In genomic region chr15:25556136-25556535, GRCh38 we compare ENCODE assay signal across 26 cellular contexts.
"Had no signal": no experiment of that assay in that cellular context is flagged by ENCODE, and none has a peak within 500 bp of the region (broad histone marks: within the 10 kb centered on the region; RNA-seq: fewer than 3 reads in every experiment).

No MANE protein-coding gene starts in this region.

- H3K27me3 ChIP-seq: neural progenitor cell, ovary, right atrium auricular region, right lobe of liver, testis, thyroid gland, transverse colon, upper lobe of left lung had no signal

- H3K4me3 Mint-ChIP-seq: mesothelial cell of epicardium; naive B cell; natural killer cell; nephron progenitor cell; neural progenitor cell; stimulated activated memory B cell treated with anti-CD40 and anti-IgM and Interleukin-4, amounts not matched to agents 10 μg/mL and 1 μg/mL and 100 μg/mL, for 72 hours; stimulated activated naive CD8-positive, alpha-beta T cell treated with anti-CD3 and anti-CD28 coated beads, Interleukin-15, amount 100 ng/mL, for 72 hours had no signal

- H3K9ac ChIP-seq: neural progenitor cell had no signal

- DNase-seq: hypothalamus; islet precursor cell; left ventricle myocardium inferior; mesendoderm; naive B cell; natural killer cell; nephron progenitor cell; ovary; right lobe of liver; stimulated activated CD4-positive, alpha-beta T cell treated with anti-CD3 and anti-CD28 coated beads, Interleukin-1b, Interleukin-23, amount 100 ng/mL, for 48 hours; stimulated activated CD4-positive, alpha-beta T cell treated with anti-CD3 and anti-CD28 coated beads, Interleukin-2, amount 100 ng/mL, for 48 hours; stimulated activated CD4-positive, alpha-beta T cell treated with anti-CD3 and anti-CD28 coated beads, Interleukin-4, amount 100 ng/mL, for 4 hours; stimulated activated CD8-positive, alpha-beta memory T cell treated with anti-CD3 and anti-CD28 coated beads, Interleukin-4, amount 100 ng/mL, for 48 hours; stimulated activated naive CD4-positive, alpha-beta T cell treated with Interleukin-2 at 50 U/mL for 16 hours; stimulated activated naive CD8-positive, alpha-beta T cell treated with anti-CD3 and anti-CD28 coated beads, Interleukin-15, amount 100 ng/mL, for 72 hours; testis; thyroid gland; transverse colon had no signal

- H3K9me3 ChIP-seq: left ventricle myocardium inferior, ovary, right atrium auricular region, right lobe of liver, testis, thyroid gland, transverse colon, upper lobe of left lung had no signal

- H3K27me3 Mint-ChIP-seq: naive B cell; stimulated activated memory B cell treated with anti-CD40 and anti-IgM and Interleukin-4, amounts not matched to agents 10 μg/mL and 1 μg/mL and 100 μg/mL, for 72 hours had no signal

- H2AFZ ChIP-seq: neural progenitor cell had no signal

- H3K36me3 ChIP-seq: left ventricle myocardium inferior, neural progenitor cell, ovary, right atrium auricular region, right lobe of liver, thyroid gland, transverse colon, upper lobe of left lung had no signal

- H3K36me3 Mint-ChIP-seq: mesothelial cell of epicardium; natural killer cell; neural progenitor cell; stimulated activated memory B cell treated with anti-CD40 and anti-IgM and Interleukin-4, amounts not matched to agents 10 μg/mL and 1 μg/mL and 100 μg/mL, for 72 hours had no signal

- H3K4me3 ChIP-seq: left ventricle myocardium inferior, lung, neural progenitor cell, ovary, right atrium auricular region, right lobe of liver, smooth muscle cell, testis, thyroid gland, transverse colon, upper lobe of left lung had no signal

- H3K9me3 Mint-ChIP-seq: mesothelial cell of epicardium, neural progenitor cell had no signal

- H3K4me1 ChIP-seq: left ventricle myocardium inferior, right atrium auricular region, right lobe of liver, testis, thyroid gland, transverse colon, upper lobe of left lung had no signal

- H3K4me2 ChIP-seq: neural progenitor cell, smooth muscle cell had no signal

- H3K4me1 Mint-ChIP-seq: mesothelial cell of epicardium; natural killer cell; nephron progenitor cell; neural progenitor cell; stimulated activated memory B cell treated with anti-CD40 and anti-IgM and Interleukin-4, amounts not matched to agents 10 μg/mL and 1 μg/mL and 100 μg/mL, for 72 hours; stimulated activated naive CD8-positive, alpha-beta T cell treated with anti-CD3 and anti-CD28 coated beads, Interleukin-15, amount 100 ng/mL, for 72 hours had no signal

- ATAC-seq: natural killer cell; right lobe of liver; stimulated activated memory B cell treated with anti-CD40 and anti-IgM and Interleukin-4, amounts not matched to agents 10 μg/mL and 1 μg/mL and 100 μg/mL, for 72 hours; stimulated activated naive CD8-positive, alpha-beta T cell treated with anti-CD3 and anti-CD28 coated beads, Interleukin-15, amount 100 ng/mL, for 72 hours had no signal

- H3K27ac Mint-ChIP-seq: mesothelial cell of epicardium; naive B cell; natural killer cell; nephron progenitor cell; neural progenitor cell; progenitor cell of endocrine pancreas; stimulated activated memory B cell treated with anti-CD40 and anti-IgM and Interleukin-4, amounts not matched to agents 10 μg/mL and 1 μg/mL and 100 μg/mL, for 72 hours; stimulated activated naive CD8-positive, alpha-beta T cell treated with anti-CD3 and anti-CD28 coated beads, Interleukin-15, amount 100 ng/mL, for 72 hours had no signal

- H3K27ac ChIP-seq: left ventricle myocardium inferior, neural progenitor cell, ovary, right atrium auricular region, right lobe of liver, testis, thyroid gland, transverse colon, upper lobe of left lung had no signal
